In genomic region chr14:103230658-103231334, GRCh38 we compare ENCODE assay signal across 19 cellular contexts.
"Had no signal": no experiment of that assay in that cellular context is flagged by ENCODE, and none has a peak within 500 bp of the region (broad histone marks: within the 10 kb centered on the region; RNA-seq: fewer than 3 reads in every experiment).

No MANE protein-coding gene starts in this region.

- H3K36me3 ChIP-seq: adrenal gland had no signal

- H3K27me3 ChIP-seq: adrenal gland had no signal

- ATAC-seq: activated CD4-positive, CD25-positive, alpha-beta regulatory T cell treated with anti-CD3 and anti-CD28 coated beads, Interleukin-2, amount 50 U/mL, for 24 hours; activated CD8-positive, alpha-beta T cell treated with anti-CD3 and anti-CD28 coated beads for 36 hours; PC-3 had no signal

- H3K9me3 ChIP-seq: adrenal gland had no signal

- DNase-seq: activated CD4-positive, alpha-beta T cell treated with anti-CD3 and anti-CD28 coated beads for 4 hours; activated CD8-positive, alpha-beta memory T cell treated with anti-CD3 and anti-CD28 coated beads, Interleukin-2, amount 50 U/mL, for 4 hours; activated CD8-positive, alpha-beta T cell treated with anti-CD3 and anti-CD28 coated beads for 36 hours; activated naive CD4-positive, alpha-beta T cell treated with anti-CD3 and anti-CD28 coated beads, Interleukin-2, amount 50 U/mL, for 16 hours; activated naive CD8-positive, alpha-beta T cell treated with anti-CD3 and anti-CD28 coated beads, Interleukin-2, amount 10 ng/mL, durations not matched to agents 7 days and 5 days; adrenal gland; anterior cingulate cortex; caudate nucleus; MM.1S; NCI-H1105; NCI-H1436; NCI-H1694 treated with DMSO at 0.1 percent for 48 hours; NCI-H2029 treated with DMSO at 0.1 percent for 48 hours; NCI-H345; NCI-H510A; NCI-H526 treated with DMSO at 0.1 percent for 48 hours; PC-3; SHP77 treated with DMSO at 0.1 percent for 48 hours had no signal

- H3K4me3 ChIP-seq: adrenal gland had no signal

- H3K27ac ChIP-seq: adrenal gland had no signal

- H3K4me1 ChIP-seq: adrenal gland had no signal
